2 cellular contexts compared by ENCODE assay signal in the genomic region with DNA sequence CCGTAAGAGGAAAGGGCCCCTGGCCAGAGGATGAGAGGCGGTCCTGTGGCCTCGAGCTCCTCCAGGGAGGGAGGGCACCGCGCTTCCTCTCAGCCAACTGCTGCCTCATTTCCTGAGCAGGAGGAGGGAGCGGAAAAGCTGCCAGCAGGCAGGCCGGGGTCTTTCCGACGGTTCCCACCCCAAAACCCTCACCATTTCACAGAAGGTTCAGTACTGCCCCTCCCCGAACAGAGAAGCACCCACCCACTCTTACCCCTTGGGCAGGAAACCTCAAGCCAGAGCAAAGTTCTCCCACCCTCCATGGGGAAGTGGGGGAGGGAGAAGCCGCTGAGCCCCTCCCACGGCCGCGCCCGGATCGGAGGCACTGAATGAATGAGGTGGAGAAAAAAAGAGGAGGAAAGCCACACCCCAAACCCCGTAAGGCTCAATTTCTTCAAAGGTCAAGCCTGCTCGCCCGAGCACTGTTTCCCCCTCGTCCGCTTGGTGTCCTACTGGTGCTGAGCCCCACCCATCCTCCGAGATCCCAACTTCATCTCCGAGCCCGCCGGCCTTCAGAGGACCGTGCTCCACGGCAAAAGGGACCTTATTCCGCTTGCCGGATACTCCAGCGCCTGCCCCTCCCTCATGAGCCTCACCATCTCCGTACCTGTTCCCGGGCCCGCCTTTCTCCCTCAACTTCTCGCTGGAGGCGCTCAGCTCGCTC.
TF ChIP-seq lines count a peak whose summit lies in the region.

No MANE protein-coding gene starts in this region.

TF ChIP-seq in GM23338, 12 proteins besides CTCF, POLR2A, EP300 and RAD21:
- TF ChIP-seq, protein P1, sequence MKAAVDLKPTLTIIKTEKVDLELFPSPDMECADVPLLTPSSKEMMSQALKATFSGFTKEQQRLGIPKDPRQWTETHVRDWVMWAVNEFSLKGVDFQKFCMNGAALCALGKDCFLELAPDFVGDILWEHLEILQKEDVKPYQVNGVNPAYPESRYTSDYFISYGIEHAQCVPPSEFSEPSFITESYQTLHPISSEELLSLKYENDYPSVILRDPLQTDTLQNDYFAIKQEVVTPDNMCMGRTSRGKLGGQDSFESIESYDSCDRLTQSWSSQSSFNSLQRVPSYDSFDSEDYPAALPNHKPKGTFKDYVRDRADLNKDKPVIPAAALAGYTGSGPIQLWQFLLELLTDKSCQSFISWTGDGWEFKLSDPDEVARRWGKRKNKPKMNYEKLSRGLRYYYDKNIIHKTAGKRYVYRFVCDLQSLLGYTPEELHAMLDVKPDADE (IDR thresholded peaks at IDR 0.05): no peak
- TF ChIP-seq STAT1 (IDR thresholded peaks at IDR 0.05; ENCODE audit: unreplicated experiment): no peak
- TF ChIP-seq ZNF114 (CRISPR knock-in tag; IDR thresholded peaks at IDR 0.05): no peak

TF ChIP-seq in K562, 482 proteins besides CTCF, POLR2A, EP300 and RAD21 (continues in another document):
- 0 out of 2 replicates have a peak, but pooled peaks have one; percentile 37 for TF ChIP-seq SMARCA5 (IDR thresholded peaks at IDR 0.05)
- TF ChIP-seq NFIC (IDR thresholded peaks at IDR 0.05): peak; percentile 32
- TF ChIP-seq ZC3H8 (IDR thresholded peaks at IDR 0.05): peak; percentile 27; the same call in 1 of the 2 replicates
- TF ChIP-seq, protein P2, sequence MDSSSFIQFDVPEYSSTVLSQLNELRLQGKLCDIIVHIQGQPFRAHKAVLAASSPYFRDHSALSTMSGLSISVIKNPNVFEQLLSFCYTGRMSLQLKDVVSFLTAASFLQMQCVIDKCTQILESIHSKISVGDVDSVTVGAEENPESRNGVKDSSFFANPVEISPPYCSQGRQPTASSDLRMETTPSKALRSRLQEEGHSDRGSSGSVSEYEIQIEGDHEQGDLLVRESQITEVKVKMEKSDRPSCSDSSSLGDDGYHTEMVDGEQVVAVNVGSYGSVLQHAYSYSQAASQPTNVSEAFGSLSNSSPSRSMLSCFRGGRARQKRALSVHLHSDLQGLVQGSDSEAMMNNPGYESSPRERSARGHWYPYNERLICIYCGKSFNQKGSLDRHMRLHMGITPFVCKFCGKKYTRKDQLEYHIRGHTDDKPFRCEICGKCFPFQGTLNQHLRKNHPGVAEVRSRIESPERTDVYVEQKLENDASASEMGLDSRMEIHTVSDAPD (CRISPR knock-in tag; IDR thresholded peaks at IDR 0.05): no peak
- 0 out of 2 replicates have a peak, but pooled peaks have one; percentile 32 for TF ChIP-seq ZNF165 (CRISPR knock-in tag; IDR thresholded peaks at IDR 0.05; ENCODE audit: borderline replicate concordance)
- no peak for TF ChIP-seq POU5F1 (IDR thresholded peaks at IDR 0.05; ENCODE audit: borderline replicate concordance, low read depth, low read length, partially characterized antibody)
- TF ChIP-seq, protein P3, sequence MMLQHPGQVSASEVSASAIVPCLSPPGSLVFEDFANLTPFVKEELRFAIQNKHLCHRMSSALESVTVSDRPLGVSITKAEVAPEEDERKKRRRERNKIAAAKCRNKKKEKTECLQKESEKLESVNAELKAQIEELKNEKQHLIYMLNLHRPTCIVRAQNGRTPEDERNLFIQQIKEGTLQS (IDR thresholded peaks at IDR 0.05): no peak
- TF ChIP-seq, protein P3 (CRISPR knock-in tag; conservative IDR thresholded peaks at IDR 0.05): no peak
- TF ChIP-seq FOXM1 (IDR thresholded peaks at IDR 0.05; ENCODE audit: low read depth): no peak
- TF ChIP-seq FOXM1 (CRISPR knock-in tag; IDR thresholded peaks at IDR 0.05; ENCODE audit: low read depth): no peak
- no peak for TF ChIP-seq POLR3A (IDR thresholded peaks at IDR 0.05; ENCODE audit: borderline replicate concordance, extremely low read depth, insufficient read depth, insufficient read length)
- TF ChIP-seq, protein P4, sequence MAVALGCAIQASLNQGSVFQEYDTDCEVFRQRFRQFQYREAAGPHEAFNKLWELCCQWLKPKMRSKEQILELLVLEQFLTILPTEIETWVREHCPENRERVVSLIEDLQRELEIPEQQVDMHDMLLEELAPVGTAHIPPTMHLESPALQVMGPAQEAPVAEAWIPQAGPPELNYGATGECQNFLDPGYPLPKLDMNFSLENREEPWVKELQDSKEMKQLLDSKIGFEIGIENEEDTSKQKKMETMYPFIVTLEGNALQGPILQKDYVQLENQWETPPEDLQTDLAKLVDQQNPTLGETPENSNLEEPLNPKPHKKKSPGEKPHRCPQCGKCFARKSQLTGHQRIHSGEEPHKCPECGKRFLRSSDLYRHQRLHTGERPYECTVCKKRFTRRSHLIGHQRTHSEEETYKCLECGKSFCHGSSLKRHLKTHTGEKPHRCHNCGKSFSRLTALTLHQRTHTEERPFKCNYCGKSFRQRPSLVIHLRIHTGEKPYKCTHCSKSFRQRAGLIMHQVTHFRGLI (CRISPR knock-in tag; IDR thresholded peaks at IDR 0.05): no peak
- no peak for TF ChIP-seq GABPB2 (CRISPR knock-in tag; conservative IDR thresholded peaks at IDR 0.05)
- TF ChIP-seq FOSL1 (tag; conservative IDR thresholded peaks at IDR 0.05): no peak
- TF ChIP-seq, protein P5, sequence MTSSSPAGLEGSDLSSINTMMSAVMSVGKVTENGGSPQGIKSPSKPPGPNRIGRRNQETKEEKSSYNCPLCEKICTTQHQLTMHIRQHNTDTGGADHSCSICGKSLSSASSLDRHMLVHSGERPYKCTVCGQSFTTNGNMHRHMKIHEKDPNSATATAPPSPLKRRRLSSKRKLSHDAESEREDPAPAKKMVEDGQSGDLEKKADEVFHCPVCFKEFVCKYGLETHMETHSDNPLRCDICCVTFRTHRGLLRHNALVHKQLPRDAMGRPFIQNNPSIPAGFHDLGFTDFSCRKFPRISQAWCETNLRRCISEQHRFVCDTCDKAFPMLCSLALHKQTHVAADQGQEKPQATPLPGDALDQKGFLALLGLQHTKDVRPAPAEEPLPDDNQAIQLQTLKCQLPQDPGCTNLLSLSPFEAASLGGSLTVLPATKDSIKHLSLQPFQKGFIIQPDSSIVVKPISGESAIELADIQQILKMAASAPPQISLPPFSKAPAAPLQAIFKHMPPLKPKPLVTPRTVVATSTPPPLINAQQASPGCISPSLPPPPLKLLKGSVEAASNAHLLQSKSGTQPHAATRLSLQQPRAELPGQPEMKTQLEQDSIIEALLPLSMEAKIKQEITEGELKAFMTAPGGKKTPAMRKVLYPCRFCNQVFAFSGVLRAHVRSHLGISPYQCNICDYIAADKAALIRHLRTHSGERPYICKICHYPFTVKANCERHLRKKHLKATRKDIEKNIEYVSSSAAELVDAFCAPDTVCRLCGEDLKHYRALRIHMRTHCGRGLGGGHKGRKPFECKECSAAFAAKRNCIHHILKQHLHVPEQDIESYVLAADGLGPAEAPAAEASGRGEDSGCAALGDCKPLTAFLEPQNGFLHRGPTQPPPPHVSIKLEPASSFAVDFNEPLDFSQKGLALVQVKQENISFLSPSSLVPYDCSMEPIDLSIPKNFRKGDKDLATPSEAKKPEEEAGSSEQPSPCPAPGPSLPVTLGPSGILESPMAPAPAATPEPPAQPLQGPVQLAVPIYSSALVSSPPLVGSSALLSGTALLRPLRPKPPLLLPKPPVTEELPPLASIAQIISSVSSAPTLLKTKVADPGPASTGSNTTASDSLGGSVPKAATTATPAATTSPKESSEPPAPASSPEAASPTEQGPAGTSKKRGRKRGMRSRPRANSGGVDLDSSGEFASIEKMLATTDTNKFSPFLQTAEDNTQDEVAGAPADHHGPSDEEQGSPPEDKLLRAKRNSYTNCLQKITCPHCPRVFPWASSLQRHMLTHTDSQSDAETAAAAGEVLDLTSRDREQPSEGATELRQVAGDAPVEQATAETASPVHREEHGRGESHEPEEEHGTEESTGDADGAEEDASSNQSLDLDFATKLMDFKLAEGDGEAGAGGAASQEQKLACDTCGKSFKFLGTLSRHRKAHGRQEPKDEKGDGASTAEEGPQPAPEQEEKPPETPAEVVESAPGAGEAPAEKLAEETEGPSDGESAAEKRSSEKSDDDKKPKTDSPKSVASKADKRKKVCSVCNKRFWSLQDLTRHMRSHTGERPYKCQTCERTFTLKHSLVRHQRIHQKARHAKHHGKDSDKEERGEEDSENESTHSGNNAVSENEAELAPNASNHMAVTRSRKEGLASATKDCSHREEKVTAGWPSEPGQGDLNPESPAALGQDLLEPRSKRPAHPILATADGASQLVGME (CRISPR knock-in tag; IDR thresholded peaks at IDR 0.05): 0 out of 2 replicates have a peak, but pooled peaks have one; percentile 14
- TF ChIP-seq SRF (CRISPR knock-in tag; IDR thresholded peaks at IDR 0.05): peak in 1 of 2 experiments; percentile 77; a peak in 1 of 4 replicates
- TF ChIP-seq SREBF1 (IDR thresholded peaks at IDR 0.05; ENCODE audit: borderline replicate concordance, low read depth, low read length): no peak
- TF ChIP-seq, protein P6, sequence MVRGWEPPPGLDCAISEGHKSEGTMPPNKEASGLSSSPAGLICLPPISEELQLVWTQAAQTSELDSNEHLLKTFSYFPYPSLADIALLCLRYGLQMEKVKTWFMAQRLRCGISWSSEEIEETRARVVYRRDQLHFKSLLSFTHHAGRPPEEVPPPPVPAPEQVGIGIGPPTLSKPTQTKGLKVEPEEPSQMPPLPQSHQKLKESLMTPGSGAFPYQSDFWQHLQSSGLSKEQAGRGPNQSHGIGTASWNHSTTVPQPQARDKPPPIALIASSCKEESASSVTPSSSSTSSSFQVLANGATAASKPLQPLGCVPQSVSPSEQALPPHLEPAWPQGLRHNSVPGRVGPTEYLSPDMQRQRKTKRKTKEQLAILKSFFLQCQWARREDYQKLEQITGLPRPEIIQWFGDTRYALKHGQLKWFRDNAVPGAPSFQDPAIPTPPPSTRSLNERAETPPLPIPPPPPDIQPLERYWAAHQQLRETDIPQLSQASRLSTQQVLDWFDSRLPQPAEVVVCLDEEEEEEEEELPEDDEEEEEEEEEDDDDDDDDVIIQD (CRISPR knock-in tag; IDR thresholded peaks at IDR 0.05): no peak; the same call in 1 of the 2 replicates
- TF ChIP-seq MBD2 (IDR thresholded peaks at IDR 0.05; ENCODE audit: borderline replicate concordance, low read depth): 0 out of 2 replicates have a peak, but pooled peaks have one; percentile 20
- no peak for TF ChIP-seq TCF3 (CRISPR knock-in tag; IDR thresholded peaks at IDR 0.05)
- peak; percentile 15; the same call in 1 of the 2 replicates for TF ChIP-seq MTA3 (IDR thresholded peaks at IDR 0.05; ENCODE audit: borderline replicate concordance)
- TF ChIP-seq CBX1 (IDR thresholded peaks at IDR 0.05; ENCODE audit: low read depth): no peak; the same call in 1 of the 2 replicates
- TF ChIP-seq MYBL2 (IDR thresholded peaks at IDR 0.05; ENCODE audit: low read depth): no peak
- no peak for TF ChIP-seq MYBL2 (CRISPR knock-in tag; IDR thresholded peaks at IDR 0.05; ENCODE audit: borderline replicate concordance)
